14 cellular contexts compared by ENCODE assay signal in genomic region chr20:650954-651353, GRCh38. TPM values are rescaled to one million over a fixed set of nuclear protein-coding genes. Genes with fewer than 3 reads are reported as not detected.
DNase-seq lines count a peak whose midpoint lies in the region; ATAC-seq and TF ChIP-seq lines count a peak whose summit lies in the region.
"Had no signal": no experiment of that assay in that cellular context is flagged by ENCODE, and none has a peak within 500 bp of the region (broad histone marks: within the 10 kb centered on the region; RNA-seq: fewer than 3 reads in every experiment).

No MANE protein-coding gene starts in this region.

- H2AFZ ChIP-seq in neuronal stem cell (ENCODE audit: low read length): no peak overlapping the region
- H2AFZ ChIP-seq: parathyroid adenoma had no signal

- WGBS in neuronal stem cell (ENCODE audit: extremely low coverage in 2 of 2, insufficient read length in 2 of 2, insufficient replicate concordance in 1 of 2), 2 donors: no CpG with 5 or more reads among the region's 5 CpGs

- no peak overlapping the region for H4K91ac ChIP-seq in neuronal stem cell (ENCODE audit: low read depth, low read length, poor library complexity)

- H2AK5ac ChIP-seq in neuronal stem cell (ENCODE audit: low read depth, low read length): no peak overlapping the region

- no peak overlapping the region for H3K9ac ChIP-seq in neuronal stem cell (ENCODE audit: low read depth, low read length, poor library complexity)
- H3K9ac ChIP-seq: parathyroid adenoma had no signal

- no peak overlapping the region for H3K4me3 ChIP-seq in cardiac muscle cell
- H3K4me3 ChIP-seq in neuronal stem cell (ENCODE audit: low read length in 2 of 2): no peak overlapping the region
- H3K4me3 ChIP-seq: testis had no signal

- H3K79me1 ChIP-seq in neuronal stem cell (ENCODE audit: low read depth, low read length): no peaks in the 10 kb centered on the region

- peaks cover 16% of the 10 kb centered on the region for H3K36me3 ChIP-seq in cardiac muscle cell
- H3K36me3 ChIP-seq in neuronal stem cell (replicated peaks in 1 of 2; ENCODE audit: control insufficient read depth in 2 of 2, insufficient read depth in 2 of 2, low read length in 2 of 2): peaks cover 9 to 34% of the 10 kb centered on the region in 2 donors

- H2BK15ac ChIP-seq in neuronal stem cell (ENCODE audit: low read length): no peak overlapping the region

- peak overlapping the region; percentile 81 for H3K27ac Mint-ChIP-seq in stimulated activated effector memory CD8-positive, alpha-beta T cell treated with anti-CD3 and anti-CD28 coated beads, Interleukin-12 subunit alpha, Interleukin-12 subunit beta, amount 100 ng/mL, for 72 hours

- intact Hi-C loops in left ventricle myocardium superior (cut with micrococcal nuclease): no loop called here

- H2BK120ac ChIP-seq in neuronal stem cell (ENCODE audit: low read depth, low read length): no peak overlapping the region

- no peak overlapping the region for H2BK5ac ChIP-seq in neuronal stem cell (ENCODE audit: low read length)

- in situ Hi-C loops in SK-MEL-5 (cut with HindIII; ENCODE audit: low pct_unique_long_range_greater_than_20kb, low sequenced_read_pairs): no loop called here

- ATAC-seq in left ventricle myocardium superior (no peak), HG02970 (IDR thresholded peaks at IDR 0.05; ENCODE audit: low FRiP score, unreplicated experiment) (no peak)
- no peak for ATAC-seq in stimulated activated effector memory CD8-positive, alpha-beta T cell treated with anti-CD3 and anti-CD28 coated beads, Interleukin-12 subunit alpha, Interleukin-12 subunit beta, amount 100 ng/mL, for 72 hours
- ATAC-seq: GM12878 had no signal

- TF ChIP-seq CTCF in cardiac muscle cell (IDR thresholded peaks at IDR 0.05; ENCODE audit: low read depth, low read length): peak; percentile 10

- peaks cover 37% of the 10 kb centered on the region for H3K36me3 Mint-ChIP-seq in stimulated activated effector memory CD8-positive, alpha-beta T cell treated with anti-CD3 and anti-CD28 coated beads, Interleukin-12 subunit alpha, Interleukin-12 subunit beta, amount 100 ng/mL, for 72 hours

- H3K4me1 ChIP-seq in cardiac muscle cell (ENCODE audit: low read depth): peaks cover 3% of the 10 kb centered on the region
- H3K4me1 ChIP-seq in neuronal stem cell (ENCODE audit: control insufficient read depth in 2 of 2, insufficient read depth in 1 of 2, low read depth in 1 of 2, low read length in 2 of 2): peaks cover 7 to 14% of the 10 kb centered on the region in 2 donors

- no peak overlapping the region for H3K14ac ChIP-seq in neuronal stem cell (ENCODE audit: low read length)

- no peak for TF ChIP-seq POLR2A in erythroblast (IDR thresholded peaks at IDR 0.05; ENCODE audit: low read length)

- no peak overlapping the region for H3K4ac ChIP-seq in neuronal stem cell (ENCODE audit: low read length)

- no peak overlapping the region for H3K18ac ChIP-seq in neuronal stem cell (ENCODE audit: low read length)

- H3K4me1 Mint-ChIP-seq in stimulated activated effector memory CD8-positive, alpha-beta T cell treated with anti-CD3 and anti-CD28 coated beads, Interleukin-12 subunit alpha, Interleukin-12 subunit beta, amount 100 ng/mL, for 72 hours: peaks cover 39% of the 10 kb centered on the region

- H3K27ac ChIP-seq in cardiac muscle cell: no peak overlapping the region
- no peak overlapping the region for H3K27ac ChIP-seq in neuronal stem cell (replicated peaks; ENCODE audit: low read length)
- H3K27ac ChIP-seq: testis had no signal

- peak in 1 of 2 donors; percentile 35 for DNase-seq in cardiac muscle cell (ENCODE audit: low read depth in 1 of 2, low spot score in 1 of 2)
- DNase-seq in left ventricle myocardium superior: no peak
- DNase-seq in SK-MEL-5 (ENCODE audit: low read depth, low spot score): peak; percentile 45
- peak; percentile 23 to 28 for DNase-seq in erythroblast (lab: John Stamatoyannopoulos, UW)
- no peak for DNase-seq in stimulated activated effector memory CD8-positive, alpha-beta T cell treated with anti-CD3 and anti-CD28 coated beads, Interleukin-12 subunit alpha, Interleukin-12 subunit beta, amount 100 ng/mL, for 72 hours (ENCODE audit: low spot score in 2 of 2)
- DNase-seq in neuronal stem cell (ENCODE audit: low spot score): no peak
- no peak for DNase-seq in NCI-H2081 (lab: John Stamatoyannopoulos, UW)
- DNase-seq: MM.1S, testis had no signal

- peak overlapping the region; percentile 87 for H3K4me3 Mint-ChIP-seq in stimulated activated effector memory CD8-positive, alpha-beta T cell treated with anti-CD3 and anti-CD28 coated beads, Interleukin-12 subunit alpha, Interleukin-12 subunit beta, amount 100 ng/mL, for 72 hours

- H4K8ac ChIP-seq in neuronal stem cell (ENCODE audit: low read depth, low read length): no peak overlapping the region

- no peak overlapping the region for H3K23ac ChIP-seq in neuronal stem cell (ENCODE audit: low read depth, low read length, poor library complexity)

- H3K27me3 ChIP-seq in cardiac muscle cell (no peaks in the 10 kb centered on the region), neuronal stem cell (ENCODE audit: control insufficient read depth in 3 of 3, insufficient read depth in 3 of 3, low read depth in 1 of 3, low read length in 3 of 3) (peaks cover 3 to 22% (median 7%) of the 10 kb centered on the region in 3 experiments)
- H3K27me3 ChIP-seq: esophagus muscularis mucosa, testis had no signal

- H3K9me3 Mint-ChIP-seq in stimulated activated effector memory CD8-positive, alpha-beta T cell treated with anti-CD3 and anti-CD28 coated beads, Interleukin-12 subunit alpha, Interleukin-12 subunit beta, amount 100 ng/mL, for 72 hours: no peaks in the 10 kb centered on the region

- no peak overlapping the region for H3K4me2 ChIP-seq in neuronal stem cell (ENCODE audit: insufficient read depth, low read length, poor library complexity, severe bottlenecking)

- H2BK12ac ChIP-seq in neuronal stem cell (ENCODE audit: low read length): no peak overlapping the region

- H3K9me3 ChIP-seq in cardiac muscle cell (ENCODE audit: low read depth) (no peaks in the 10 kb centered on the region), neuronal stem cell (replicated peaks in 1 of 2; ENCODE audit: control insufficient read depth in 2 of 2, insufficient read depth in 1 of 2, low read depth in 1 of 2, low read length in 2 of 2) (peaks cover 0 to 2% of the 10 kb centered on the region in 2 donors)
- H3K9me3 ChIP-seq: testis had no signal

RNA-seq across cellular contexts. Expression of gene SRXN1, which starts 2.0 kb away (rescaled TPM):
- total RNA-seq in cardiac muscle cell (19.4 and 21.6 TPM in 2 replicates), left ventricle myocardium superior (34.6 TPM)
- polyA plus RNA-seq in cardiac muscle cell: 21.4 and 26.0 TPM in 2 replicates
- 111 and 125 TPM in 2 replicates for total RNA-seq in SK-MEL-5 (2014; rRNA removed; shearing (Covaris generic))
- polyA plus RNA-seq in SK-MEL-5 (2015; cell fraction: cytosol; rRNA removed): 105 and 108 TPM in 2 replicates
- polyA plus RNA-seq in SK-MEL-5 (2015; cell fraction: nucleus; rRNA removed): 26.1 and 27.1 TPM in 2 replicates
- 10.3 TPM for polyA plus RNA-seq in neuronal stem cell (2013, experiment 1 of 2)
- polyA plus RNA-seq in neuronal stem cell (2013, experiment 2 of 2): 10.4 TPM

RNA-seq across cellular contexts. Expression of gene SCRT2, which starts 24.6 kb away (rescaled TPM):
- total RNA-seq in cardiac muscle cell: not detected in 2 replicates
- polyA plus RNA-seq in cardiac muscle cell: not detected in 2 replicates
- total RNA-seq in left ventricle myocardium superior: not detected
- total RNA-seq in SK-MEL-5 (2014; rRNA removed; shearing (Covaris generic)): not detected in 2 replicates
- not detected in 2 replicates for polyA plus RNA-seq in SK-MEL-5 (2015; cell fraction: cytosol; rRNA removed)
- not detected in 2 replicates for polyA plus RNA-seq in SK-MEL-5 (2015; cell fraction: nucleus; rRNA removed)
- 0.06 TPM for polyA plus RNA-seq in neuronal stem cell (2013, experiment 1 of 2)
- 0.04 TPM for polyA plus RNA-seq in neuronal stem cell (2013, experiment 2 of 2)
- total RNA-seq: esophagus muscularis mucosa, GM12878, NCI-H460 had no signal
- polyA plus RNA-seq: GM12878 had no signal

RNA-seq across cellular contexts. Expression of gene TCF15, which starts 40.8 kb away (rescaled TPM):
- 0.11 and 0.86 TPM in 2 replicates for total RNA-seq in cardiac muscle cell
- polyA plus RNA-seq in cardiac muscle cell: 2.4 and 3.0 TPM in 2 replicates
- total RNA-seq in left ventricle myocardium superior: 11.8 TPM
- not detected in 2 replicates for total RNA-seq in SK-MEL-5 (2014; rRNA removed; shearing (Covaris generic))
- 0.05 and 0.28 TPM in 2 replicates for polyA plus RNA-seq in SK-MEL-5 (2015; cell fraction: cytosol; rRNA removed)
- polyA plus RNA-seq in SK-MEL-5 (2015; cell fraction: nucleus; rRNA removed): not detected in 2 replicates
- polyA plus RNA-seq in neuronal stem cell (2013, experiment 1 of 2): 2.0 TPM
- 1.8 TPM for polyA plus RNA-seq in neuronal stem cell (2013, experiment 2 of 2)
- total RNA-seq: GM12878, NCI-H460 had no signal

Comparison
In these comparisons a context has a peak if more than half of its experiments do, and no peak if none do; other contexts are left out.
1. DNase-seq: peak in SK-MEL-5 (single experiment) and erythroblast (2 of 2); none in left ventricle myocardium superior (single experiment), stimulated activated effector memory CD8-positive, alpha-beta T cell treated with anti-CD3 and anti-CD28 coated beads, Interleukin-12 subunit alpha, Interleukin-12 subunit beta, amount 100 ng/mL, for 72 hours (0 of 2), neuronal stem cell (single experiment) and NCI-H2081 (0 of 2).